9 cellular contexts compared by ENCODE assay signal in genomic region chr1:247409869-247410544, GRCh38. TPM values are rescaled to one million over a fixed set of nuclear protein-coding genes. Genes with fewer than 3 reads are reported as not detected.
A peak's percentile ranks its signal among the peaks of the same experiment; 100 is the strongest.
DNase-seq lines count a peak whose midpoint lies in the region; ATAC-seq, FAIRE-seq and TF ChIP-seq lines count a peak whose summit lies in the region.
"Had no signal": no experiment of that assay in that cellular context is flagged by ENCODE, and none has a peak within 500 bp of the region (broad histone marks: within the 10 kb centered on the region; RNA-seq: fewer than 3 reads in every experiment).

No MANE protein-coding gene starts in this region.

- H3K4me1 Mint-ChIP-seq in activated T-cell treated with anti-CD3 and anti-CD28 coated beads, Interleukin-2, amount 50 U/mL, for 72 hours (ENCODE audit: low read depth) = peaks cover 39% of the 10 kb centered on the region

- no peaks in the 10 kb centered on the region for H3K9me3 Mint-ChIP-seq in activated T-cell treated with anti-CD3 and anti-CD28 coated beads, Interleukin-2, amount 50 U/mL, for 72 hours

- TF ChIP-seq POLR2A in vagina (IDR thresholded peaks at IDR 0.05) = no peak

- WGBS in pancreas, 2 donors = 62 to 78% methylated on average over 11 of the region's 11 CpGs

- H3K36me3 ChIP-seq in BLaER1 (no peaks in the 10 kb centered on the region), pancreas (no peaks in the 10 kb centered on the region), vagina (no peaks in the 10 kb centered on the region)

- peaks cover 5% of the 10 kb centered on the region for H3K27me3 Mint-ChIP-seq in activated T-cell treated with anti-CD3 and anti-CD28 coated beads, Interleukin-2, amount 50 U/mL, for 72 hours (ENCODE audit: low read depth)

- H3K4me3 ChIP-seq in BLaER1 (no peak overlapping the region), pancreas (no peak overlapping the region), vagina (no peak overlapping the region)

- H3K4me3 Mint-ChIP-seq in activated T-cell treated with anti-CD3 and anti-CD28 coated beads, Interleukin-2, amount 50 U/mL, for 72 hours = peak overlapping the region; percentile 51 to 74

- H4K20me1 ChIP-seq in BLaER1 = no peaks in the 10 kb centered on the region

- intact Hi-C loops in pancreas (cut with DNase I) = no loop called here
- intact Hi-C loops in vagina (cut with DNase I) = no loop called here

- H3K4me2 ChIP-seq in BLaER1 = peak overlapping the region; percentile 31

- no peak for TF ChIP-seq CTCF in pancreas (IDR thresholded peaks at IDR 0.05)
- TF ChIP-seq CTCF in vagina (IDR thresholded peaks at IDR 0.05) = no peak

- peak overlapping the region; percentile 37; the same call in 1 of the 2 replicates for H3K27ac ChIP-seq in BLaER1
- H3K27ac ChIP-seq in pancreas = no peak overlapping the region
- H3K27ac ChIP-seq in vagina = no peak overlapping the region

- H3K9ac ChIP-seq in BLaER1 = no peak overlapping the region

- peak; percentile 69 for ATAC-seq in GM19463 (IDR thresholded peaks at IDR 0.05; ENCODE audit: unreplicated experiment)
- peak; percentile 81 for ATAC-seq in HG03342 (IDR thresholded peaks at IDR 0.05; ENCODE audit: unreplicated experiment)
- peak; percentile 76 to 80 for ATAC-seq in activated T-cell treated with anti-CD3 and anti-CD28 coated beads, Interleukin-2, amount 50 U/mL, for 72 hours (replicated peaks in 1 of 2)
- ATAC-seq in pancreas = no peak

- H3K27ac Mint-ChIP-seq in activated T-cell treated with anti-CD3 and anti-CD28 coated beads, Interleukin-2, amount 50 U/mL, for 72 hours = no peak overlapping the region

- peaks cover 68% of the 10 kb centered on the region for H3K4me1 ChIP-seq in BLaER1
- no peaks in the 10 kb centered on the region for H3K4me1 ChIP-seq in pancreas
- no peaks in the 10 kb centered on the region for H3K4me1 ChIP-seq in vagina

- no peak for FAIRE-seq in pancreas (lab: Jason Lieb, UNC)
- no peak for FAIRE-seq in RCC 7860 (lab: Jason Lieb, UNC)
- FAIRE-seq: endothelial cell of umbilical vein had no signal

- H3K27me3 ChIP-seq in BLaER1 = no peaks in the 10 kb centered on the region
- no peaks in the 10 kb centered on the region for H3K27me3 ChIP-seq in pancreas
- no peaks in the 10 kb centered on the region for H3K27me3 ChIP-seq in vagina

- peak; percentile 42 to 61 for DNase-seq in activated T-cell treated with anti-CD3 and anti-CD28 coated beads, Interleukin-2, amount 50 U/mL, for 72 hours
- no peak for DNase-seq in pancreas
- no peak for DNase-seq in vagina (ENCODE audit: extremely low spot score in 2 of 2)
- DNase-seq in RCC 7860 (ENCODE audit: low spot score) = no peak
- no peak for DNase-seq in H4 (ENCODE audit: low spot score)

- H3K36me3 Mint-ChIP-seq in activated T-cell treated with anti-CD3 and anti-CD28 coated beads, Interleukin-2, amount 50 U/mL, for 72 hours (ENCODE audit: insufficient read depth in 2 of 2) = no peaks in the 10 kb centered on the region

- H3K9me3 ChIP-seq in BLaER1 = no peaks in the 10 kb centered on the region
- no peaks in the 10 kb centered on the region for H3K9me3 ChIP-seq in pancreas
- H3K9me3 ChIP-seq in vagina = no peaks in the 10 kb centered on the region

RNA-seq across cellular contexts. Expression of gene NLRP3, which starts 6.0 kb away (rescaled TPM):
- under 1 TPM; 0.38 to 0.63 TPM for total RNA-seq in activated T-cell treated with anti-CD3 and anti-CD28 coated beads, Interleukin-2, amount 50 U/mL, for 72 hours
- total RNA-seq in pancreas (1 to 10 TPM in 2 of 6 donors, under 1 TPM in 4; 0.09 to 3.8 (median 0.68) TPM), vagina (1.7 TPM)
- polyA plus RNA-seq in pancreas = under 1 TPM; 0.19 to 0.38 TPM
- 0.50 TPM in 1 of 2 replicates, not detected in the other for total RNA-seq in H4 (2014; rRNA removed; shearing (Covaris generic))

RNA-seq across cellular contexts. Expression of gene OR2B11, which starts 47.9 kb away (rescaled TPM):
- total RNA-seq in activated T-cell treated with anti-CD3 and anti-CD28 coated beads, Interleukin-2, amount 50 U/mL, for 72 hours = under 1 TPM in 1 of 2 donors, not detected in 1; 0.07 TPM
- total RNA-seq in pancreas (not detected), vagina (not detected)
- polyA plus RNA-seq in pancreas = not detected
- not detected in 2 replicates for total RNA-seq in H4 (2014; rRNA removed; shearing (Covaris generic))
- total RNA-seq: endothelial cell of umbilical vein had no signal
- polyA plus RNA-seq: endothelial cell of umbilical vein had no signal

Comparison
In these comparisons a context has a peak if more than half of its experiments do, and no peak if none do; other contexts are left out.
1. ATAC-seq: peak in GM19463 (single experiment), HG03342 (single experiment) and activated T-cell treated with anti-CD3 and anti-CD28 coated beads, Interleukin-2, amount 50 U/mL, for 72 hours (2 of 2); none in pancreas (0 of 4).
2. DNase-seq: peak in activated T-cell treated with anti-CD3 and anti-CD28 coated beads, Interleukin-2, amount 50 U/mL, for 72 hours (2 of 2); none in pancreas (0 of 6), vagina (0 of 2), RCC 7860 (single experiment) and H4 (single experiment).